In genomic region chr1:228379666-228380065, GRCh38 we compare ENCODE assay signal across 14 cellular contexts. TPM values are rescaled to one million over a fixed set of nuclear protein-coding genes. Genes with fewer than 3 reads are reported as not detected.
DNase-seq lines count a peak whose midpoint lies in the region; ATAC-seq and TF ChIP-seq lines count a peak whose summit lies in the region.
"Had no signal": no experiment of that assay in that cellular context is flagged by ENCODE, and none has a peak within 500 bp of the region (broad histone marks: within the 10 kb centered on the region; RNA-seq: fewer than 3 reads in every experiment).

No MANE protein-coding gene starts in this region.

- no peak for TF ChIP-seq CTCF in right atrium auricular region (IDR thresholded peaks at IDR 0.05)
- no peak for TF ChIP-seq CTCF in brain (conservative IDR thresholded peaks at IDR 0.05)

- peaks cover 36% of the 10 kb centered on the region for H3K36me3 ChIP-seq in right atrium auricular region
- no peaks in the 10 kb centered on the region for H3K36me3 ChIP-seq in aorta (ENCODE audit: control insufficient read depth in 1 of 2, insufficient read depth in 2 of 2, low read length in 1 of 2)
- H3K36me3 ChIP-seq: thyroid gland had no signal

- H3K4me3 Mint-ChIP-seq in brain: peak overlapping the region; percentile 61 to 92 (median 71)
- peak overlapping the region in 8 of 10 donors; percentile 16 to 92 (median 52) for H3K4me3 Mint-ChIP-seq in naive thymus-derived CD8-positive, alpha-beta T cell

- H3K36me3 Mint-ChIP-seq in brain: no peaks in the 10 kb centered on the region
- H3K36me3 Mint-ChIP-seq in naive thymus-derived CD8-positive, alpha-beta T cell: no peaks in the 10 kb centered on the region

- H3K27ac Mint-ChIP-seq in brain: no peak overlapping the region
- no peak overlapping the region for H3K27ac Mint-ChIP-seq in naive thymus-derived CD8-positive, alpha-beta T cell

- H3K4me1 Mint-ChIP-seq in brain: peaks cover 8% of the 10 kb centered on the region
- H3K4me1 Mint-ChIP-seq in naive thymus-derived CD8-positive, alpha-beta T cell: peaks cover 7 to 11% (median 9%) of the 10 kb centered on the region in 4 donors

- peaks cover 16% of the 10 kb centered on the region for H3K27me3 Mint-ChIP-seq in brain
- peaks cover 4 to 32% (median 21%) of the 10 kb centered on the region in 5 donors for H3K27me3 Mint-ChIP-seq in naive thymus-derived CD8-positive, alpha-beta T cell

- peaks cover 0 to 28% of the 10 kb centered on the region in 2 donors for H3K4me1 ChIP-seq in right atrium auricular region
- H3K4me1 ChIP-seq in aorta (ENCODE audit: control insufficient read depth in 1 of 2, insufficient read depth in 2 of 2, low read length in 2 of 2): no peaks in the 10 kb centered on the region

- WGBS in aorta, 2 donors: 88 to 90% methylated on average over 8 of the region's 8 CpGs

- ATAC-seq in left cardiac atrium (no peak), aorta (ENCODE audit: low FRiP score) (no peak), GM18511 (IDR thresholded peaks at IDR 0.05; ENCODE audit: unreplicated experiment) (no peak)
- ATAC-seq in naive thymus-derived CD8-positive, alpha-beta T cell: no peak
- ATAC-seq: PC-3 had no signal

- intact Hi-C loops in left cardiac atrium (cut with DNase I): no loop called here
- intact Hi-C loops in aorta (cut with DNase I): loop anchor here in 1 of 2 donors (10.0 kb wide), 2 partner anchors 105 kb away; partner anchors contain the start of gene RNF187

- H3K4me3 ChIP-seq in right atrium auricular region (no peak overlapping the region), aorta (ENCODE audit: low read length in 2 of 2) (no peak overlapping the region)

- peaks cover 0 to 3% (median 0%) of the 10 kb centered on the region in 5 experiments for H3K9me3 Mint-ChIP-seq in brain
- H3K9me3 Mint-ChIP-seq in naive thymus-derived CD8-positive, alpha-beta T cell: no peaks in the 10 kb centered on the region

- H3K27me3 ChIP-seq in right atrium auricular region (no peaks in the 10 kb centered on the region), aorta (ENCODE audit: control insufficient read depth in 1 of 2, insufficient read depth in 2 of 2, low read length in 1 of 2) (no peaks in the 10 kb centered on the region)
- H3K27me3 ChIP-seq: thyroid gland had no signal

- H3K27ac ChIP-seq in right atrium auricular region (peak overlapping the region in 1 of 2 donors; percentile 92), aorta (ENCODE audit: low read depth in 1 of 2, low read length in 2 of 2) (no peak overlapping the region)
- H3K27ac ChIP-seq: cardiac muscle cell had no signal

- H3K9me3 ChIP-seq in right atrium auricular region: no peaks in the 10 kb centered on the region
- no peaks in the 10 kb centered on the region for H3K9me3 ChIP-seq in aorta (ENCODE audit: control insufficient read depth, low read length)
- H3K9me3 ChIP-seq: thyroid gland had no signal

- POLR2A ChIA-PET in naive thymus-derived CD8-positive, alpha-beta T cell (lab: Charles Lee): no interaction called here

- DNase-seq in left cardiac atrium (peak; percentile 7), right atrium auricular region (ENCODE audit: low spot score) (no peak), aorta (peak; percentile 26 to 62), T1000 (lab: John Stamatoyannopoulos, UW) (no peak), germinal center (ENCODE audit: low spot score) (no peak)
- DNase-seq in naive thymus-derived CD8-positive, alpha-beta T cell: peak in 1 of 10 donors; percentile 38
- DNase-seq: activated effector memory CD4-positive, alpha-beta T cell treated with anti-CD3 and anti-CD28 coated beads, Interleukin-2, amount 50 U/mL, for 16 hours; NCI-H446; PC-3; SW 1271 had no signal

RNA-seq across cellular contexts. Expression of gene TRIM11, which starts 27.0 kb away (rescaled TPM):
- 1 to 10 TPM; 9.0 to 9.5 TPM for total RNA-seq in left cardiac atrium
- total RNA-seq in right atrium auricular region: 1 to 10 TPM; 5.5 to 9.8 TPM
- polyA plus RNA-seq in brain (ENCODE audit: insufficient read depth, low read depth, low replicate concordance): 21.0 TPM
- 10 to 100 TPM; 50.0 to 54.8 TPM for total RNA-seq in naive thymus-derived CD8-positive, alpha-beta T cell
- polyA plus RNA-seq in naive thymus-derived CD8-positive, alpha-beta T cell: 10 to 100 TPM in 2 of 3 donors, 1 to 10 TPM in 1; 9.2 to 17.9 (median 13.6) TPM
- 10 to 100 TPM; 16.2 to 20.3 TPM for total RNA-seq in aorta
- 10 to 100 TPM in 1 of 2 donors, 1 to 10 TPM in 1; 5.8 to 12.2 TPM for polyA plus RNA-seq in aorta

RNA-seq across cellular contexts. Expression of gene TRIM17, which starts 37.0 kb away (rescaled TPM):
- under 1 TPM; 0.42 to 0.88 TPM for total RNA-seq in left cardiac atrium
- total RNA-seq in right atrium auricular region: not detected
- 0.61 TPM for polyA plus RNA-seq in brain (ENCODE audit: insufficient read depth, low read depth, low replicate concordance)
- 1 to 10 TPM; 1.7 to 3.1 TPM for total RNA-seq in naive thymus-derived CD8-positive, alpha-beta T cell
- polyA plus RNA-seq in naive thymus-derived CD8-positive, alpha-beta T cell: under 1 TPM; 0.39 to 0.62 (median 0.58) TPM
- total RNA-seq in aorta: 1 to 10 TPM in 1 of 2 donors, under 1 TPM in 1; 0.62 to 2.5 TPM
- polyA plus RNA-seq in aorta: not detected
- total RNA-seq: PC-3 had no signal

Comparison
In these comparisons a context has a peak if more than half of its experiments do, and no peak if none do; other contexts are left out.
1. DNase-seq: peak in left cardiac atrium (single experiment) and aorta (2 of 2); none in right atrium auricular region (single experiment), T1000 (single experiment) and germinal center (single experiment).